In genomic region chr2:33018271-33018670, GRCh38 we compare ENCODE assay signal across 1 cellular context.
TF ChIP-seq lines count a peak whose summit lies in the region.

No MANE protein-coding gene starts in this region.

TF ChIP-seq in GM23338, 12 proteins besides CTCF, POLR2A, EP300 and RAD21 (continued from another document):
- TF ChIP-seq ZNF462 (CRISPR knock-in tag; IDR thresholded peaks at IDR 0.05) (no peak), REST (IDR thresholded peaks at IDR 0.05; ENCODE audit: unreplicated experiment) (no peak), EZH2 (IDR thresholded peaks at IDR 0.05; ENCODE audit: low read depth, unreplicated experiment) (no peak), JUNB (IDR thresholded peaks at IDR 0.05; ENCODE audit: unreplicated experiment) (no peak), POLR2AphosphoS5 (IDR thresholded peaks at IDR 0.05; ENCODE audit: low read depth) (no peak), NANOG (IDR thresholded peaks at IDR 0.05; ENCODE audit: borderline replicate concordance) (no peak), ZNF331 (CRISPR knock-in tag; IDR thresholded peaks at IDR 0.05; ENCODE audit: low read depth) (no peak), EZH2phosphoT487 (IDR thresholded peaks at IDR 0.05; ENCODE audit: unreplicated experiment) (no peak), ZNF114 (CRISPR knock-in tag; IDR thresholded peaks at IDR 0.05) (no peak)
